ENCODE assay signal across 8 cellular contexts in the genomic region with DNA sequence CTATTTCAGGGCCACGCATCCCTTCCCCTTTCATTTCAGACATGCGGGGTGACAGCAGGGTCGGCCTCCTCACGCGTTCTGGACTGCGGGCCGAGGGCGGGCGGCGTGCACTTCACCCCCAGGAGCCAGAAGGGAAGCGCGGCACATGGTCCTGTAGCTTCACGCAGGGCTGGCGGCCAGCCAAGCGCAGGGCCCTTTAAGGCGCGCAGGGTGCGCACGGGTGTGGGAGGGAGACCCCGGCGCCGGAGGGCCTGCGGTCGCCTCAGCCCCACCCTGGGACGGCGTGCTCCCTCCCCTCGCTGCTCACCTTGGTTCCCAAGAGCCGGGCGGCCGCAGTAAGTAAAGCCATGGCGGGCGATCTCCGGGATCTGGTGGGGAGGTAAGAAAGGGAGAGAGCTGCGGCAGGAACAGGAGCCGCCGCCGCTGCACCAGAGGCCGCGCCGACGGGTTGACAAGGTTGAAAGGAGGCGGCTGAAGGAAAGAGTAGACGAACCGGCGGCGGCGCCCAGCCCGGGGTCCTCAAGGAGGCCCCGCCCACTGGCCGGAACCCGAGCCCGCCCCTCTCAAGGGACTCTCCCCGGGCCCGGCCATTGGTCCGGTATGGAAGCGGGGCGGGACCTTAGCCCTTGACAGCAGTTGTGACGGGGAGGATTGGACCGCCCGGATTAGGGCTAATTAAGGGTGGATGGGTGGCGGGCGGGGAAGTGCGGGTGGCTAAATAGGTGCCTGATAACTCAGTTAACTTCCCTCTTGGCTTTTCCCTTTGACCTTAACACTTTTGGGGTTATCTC. TPM values are rescaled to one million over a fixed set of nuclear protein-coding genes. Genes with fewer than 3 reads are reported as not detected.
DNase-seq lines count a peak whose midpoint lies in the region; ATAC-seq and TF ChIP-seq lines count a peak whose summit lies in the region.

Gene CS, minus strand, starts transcription at position 478 of the 791 bp plus-strand sequence. Its CDS starts 129 bp downstream, at position 349.

- no peaks in the 10 kb centered on the region for H3K27me3 ChIP-seq in GM06990 (replicated peaks; ENCODE audit: control insufficient read depth, insufficient read depth, low read length)

- H3K36me3 ChIP-seq in GM06990 (ENCODE audit: control insufficient read depth, insufficient read depth, low read length): no peaks in the 10 kb centered on the region; the same call in 1 of the 2 replicates

- peak within 1 kb of the TSS; percentile 92 for H3K27ac ChIP-seq in temporal lobe (ENCODE audit: low read depth, low read length)

- no peak for TF ChIP-seq CTCF in GM06990 (IDR thresholded peaks at IDR 0.05; ENCODE audit: insufficient read depth, low read length, poor library complexity, severe bottlenecking)

- H3K9me3 Mint-ChIP-seq in activated naive CD4-positive, alpha-beta T cell treated with anti-CD3 and anti-CD28 coated beads, Interleukin-2, amount 50 U/mL, for 24 hours: no peaks in the 10 kb centered on the region

- ATAC-seq in HG02588 (IDR thresholded peaks at IDR 0.05; ENCODE audit: unreplicated experiment) (peak; percentile 91), SK-N-SH treated with all-trans-retinoic acid at 6 μM for 48 hours (peak; percentile 97)

- peaks cover 9% of the 10 kb centered on the region for H3K36me3 Mint-ChIP-seq in activated naive CD4-positive, alpha-beta T cell treated with anti-CD3 and anti-CD28 coated beads, Interleukin-2, amount 50 U/mL, for 24 hours

- peak within 1 kb of the TSS; percentile 97 for H3K27ac Mint-ChIP-seq in activated naive CD4-positive, alpha-beta T cell treated with anti-CD3 and anti-CD28 coated beads, Interleukin-2, amount 50 U/mL, for 24 hours

- DNase-seq in GM06990 (ENCODE audit: extremely low read depth, insufficient read length): peak; percentile 97
- DNase-seq in NCI-H1092 (lab: John Stamatoyannopoulos, UW): peak; percentile 96
- peak; percentile 98 for DNase-seq in globus pallidus (ENCODE audit: low spot score)
- peak; percentile 97 for DNase-seq in occipital lobe (lab: John Stamatoyannopoulos, UW)

- peaks cover 52% of the 10 kb centered on the region for H3K4me1 Mint-ChIP-seq in activated naive CD4-positive, alpha-beta T cell treated with anti-CD3 and anti-CD28 coated beads, Interleukin-2, amount 50 U/mL, for 24 hours

- no peaks in the 10 kb centered on the region for H3K27me3 Mint-ChIP-seq in activated naive CD4-positive, alpha-beta T cell treated with anti-CD3 and anti-CD28 coated beads, Interleukin-2, amount 50 U/mL, for 24 hours

- peak within 1 kb of the TSS; percentile 97 for H3K4me3 Mint-ChIP-seq in activated naive CD4-positive, alpha-beta T cell treated with anti-CD3 and anti-CD28 coated beads, Interleukin-2, amount 50 U/mL, for 24 hours

- peak within 1 kb of the TSS; percentile 90 for H3K4me3 ChIP-seq in GM06990 (replicated peaks; ENCODE audit: low read depth, low read length)

TF ChIP-seq in SK-N-SH treated with all-trans-retinoic acid at 6 μM for 48 hours, 23 proteins besides CTCF, POLR2A, EP300 and RAD21:
- TF ChIP-seq, protein P1, sequence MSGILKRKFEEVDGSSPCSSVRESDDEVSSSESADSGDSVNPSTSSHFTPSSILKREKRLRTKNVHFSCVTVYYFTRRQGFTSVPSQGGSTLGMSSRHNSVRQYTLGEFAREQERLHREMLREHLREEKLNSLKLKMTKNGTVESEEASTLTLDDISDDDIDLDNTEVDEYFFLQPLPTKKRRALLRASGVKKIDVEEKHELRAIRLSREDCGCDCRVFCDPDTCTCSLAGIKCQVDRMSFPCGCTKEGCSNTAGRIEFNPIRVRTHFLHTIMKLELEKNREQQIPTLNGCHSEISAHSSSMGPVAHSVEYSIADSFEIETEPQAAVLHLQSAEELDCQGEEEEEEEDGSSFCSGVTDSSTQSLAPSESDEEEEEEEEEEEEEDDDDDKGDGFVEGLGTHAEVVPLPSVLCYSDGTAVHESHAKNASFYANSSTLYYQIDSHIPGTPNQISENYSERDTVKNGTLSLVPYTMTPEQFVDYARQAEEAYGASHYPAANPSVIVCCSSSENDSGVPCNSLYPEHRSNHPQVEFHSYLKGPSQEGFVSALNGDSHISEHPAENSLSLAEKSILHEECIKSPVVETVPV (CRISPR knock-in tag; IDR thresholded peaks at IDR 0.05): no peak
- TF ChIP-seq TCF4 (CRISPR knock-in tag; IDR thresholded peaks at IDR 0.05; ENCODE audit: borderline replicate concordance) (no peak), CSDC2 (CRISPR knock-in tag; IDR thresholded peaks at IDR 0.05) (0 out of 2 replicates have a peak, but pooled peaks have one; percentile 32), OSR1 (CRISPR knock-in tag; IDR thresholded peaks at IDR 0.05) (no peak), ZNF565 (CRISPR knock-in tag; conservative IDR thresholded peaks at IDR 0.05; ENCODE audit: low read depth) (no peak), TSHZ2 (CRISPR knock-in tag; IDR thresholded peaks at IDR 0.05) (0 out of 2 replicates have a peak, but pooled peaks have one; percentile 44), PATZ1 (CRISPR knock-in tag; IDR thresholded peaks at IDR 0.05; ENCODE audit: borderline replicate concordance) (no peak), ISL1 (CRISPR knock-in tag; IDR thresholded peaks at IDR 0.05) (no peak), GLIS3 (CRISPR knock-in tag; IDR thresholded peaks at IDR 0.05) (no peak), SNAI2 (CRISPR knock-in tag; IDR thresholded peaks at IDR 0.05) (no peak), PPARA (CRISPR knock-in tag; IDR thresholded peaks at IDR 0.05; ENCODE audit: borderline replicate concordance) (no peak), TOX (CRISPR knock-in tag; IDR thresholded peaks at IDR 0.05; ENCODE audit: borderline replicate concordance) (no peak)
- TF ChIP-seq, protein P2, sequence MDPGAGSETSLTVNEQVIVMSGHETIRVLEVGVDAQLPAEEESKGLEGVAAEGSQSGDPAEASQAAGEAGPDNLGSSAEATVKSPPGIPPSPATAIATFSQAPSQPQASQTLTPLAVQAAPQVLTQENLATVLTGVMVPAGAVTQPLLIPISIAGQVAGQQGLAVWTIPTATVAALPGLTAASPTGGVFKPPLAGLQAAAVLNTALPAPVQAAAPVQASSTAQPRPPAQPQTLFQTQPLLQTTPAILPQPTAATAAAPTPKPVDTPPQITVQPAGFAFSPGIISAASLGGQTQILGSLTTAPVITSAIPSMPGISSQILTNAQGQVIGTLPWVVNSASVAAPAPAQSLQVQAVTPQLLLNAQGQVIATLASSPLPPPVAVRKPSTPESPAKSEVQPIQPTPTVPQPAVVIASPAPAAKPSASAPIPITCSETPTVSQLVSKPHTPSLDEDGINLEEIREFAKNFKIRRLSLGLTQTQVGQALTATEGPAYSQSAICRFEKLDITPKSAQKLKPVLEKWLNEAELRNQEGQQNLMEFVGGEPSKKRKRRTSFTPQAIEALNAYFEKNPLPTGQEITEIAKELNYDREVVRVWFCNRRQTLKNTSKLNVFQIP (CRISPR knock-in tag; IDR thresholded peaks at IDR 0.05; ENCODE audit: borderline replicate concordance, low read depth): no peak

RNA-seq across cellular contexts. Expression of gene CS, which starts in this region (rescaled TPM):
- total RNA-seq in occipital lobe: 90.9 TPM
- 102 TPM for total RNA-seq in temporal lobe

Comparison
In these comparisons a context has a peak if more than half of its experiments do, and no peak if none do; other contexts are left out.
1. Peak in every context shown above with its lines: DNase-seq, ATAC-seq, H3K4me3 ChIP-seq and H3K27ac ChIP-seq.